8 cellular contexts compared by ENCODE assay signal in genomic region chr16:13919683-13920509, GRCh38. TPM values are rescaled to one million over a fixed set of nuclear protein-coding genes. Genes with fewer than 3 reads are reported as not detected.
DNase-seq lines count a peak whose midpoint lies in the region; ATAC-seq and TF ChIP-seq lines count a peak whose summit lies in the region.

ERCC4 (plus strand) TSS chr16:13920154; CDS start chr16:13920166, 12 bp downstream.

- H3K4me3 ChIP-seq in AG10803 (ENCODE audit: low read length) = peak within 1 kb of the TSS; percentile 94

- in situ Hi-C loops in GM18951 (cut with MboI; ENCODE audit: low sequenced_read_pairs, unreplicated experiment) = loop anchor here (5.0 to 10.0 kb wide), 2 partner anchors 325 to 367 kb away; no protein-coding TSS in a partner anchor

- ATAC-seq in HG03196 (IDR thresholded peaks at IDR 0.05; ENCODE audit: unreplicated experiment) (peak; percentile 97), WTC11 (peak; percentile 99)

- TF ChIP-seq POLR2A in GM18951 (IDR thresholded peaks at IDR 0.05; ENCODE audit: extremely low read depth, insufficient read depth, insufficient read length) = peak; percentile 91

- H3K4me3 Mint-ChIP-seq in WTC11 (peak within 1 kb of the TSS; percentile 98), immature natural killer cell (peak within 1 kb of the TSS; percentile 70 to 92 (median 91))

- DNase-seq in AG10803 (ENCODE audit: low read depth) (peak; percentile 98), NCI-H226 (peak; percentile 97), WTC11 (ENCODE audit: low spot score) (peak; percentile 100), caudate nucleus (lab: John Stamatoyannopoulos, UW) (peak; percentile 51 to 100 (median 98)), immature natural killer cell (peak; percentile 100), smooth muscle cell of the brain vasculature (ENCODE audit: low read depth, low spot score) (peak; percentile 98)

- H3K27ac ChIP-seq in caudate nucleus (ENCODE audit: low read depth, low read length) = peak within 1 kb of the TSS; percentile 82

- CTCF ChIA-PET in WTC11 (lab: Charles Lee) = interaction anchor here (0.6 to 1.9 kb wide), 81 partner anchors 8 to 766 kb away, joined by 3 to 57 read pairs (median 4); partner anchors contain the start of genes MRTFB and PARN

- H3K9me3 Mint-ChIP-seq in WTC11 (no peaks in the 10 kb centered on the region), immature natural killer cell (no peaks in the 10 kb centered on the region)

- H3K27ac Mint-ChIP-seq in WTC11 (peak within 1 kb of the TSS; percentile 76), immature natural killer cell (peak within 1 kb of the TSS; percentile 82 to 91 (median 90))

- H3K36me3 Mint-ChIP-seq in WTC11 (peaks cover 4% of the 10 kb centered on the region; the same call in 1 of the 2 replicates), immature natural killer cell (peaks cover 3% of the 10 kb centered on the region in 3 donors)

- POLR2A ChIA-PET in WTC11 (lab: Charles Lee) = interaction anchor here (1.2 kb wide), 1 partner anchor 16 kb away, joined by 3 read pairs; no protein-coding TSS in a partner anchor

- H3K4me1 Mint-ChIP-seq in WTC11 = peaks cover 17% of the 10 kb centered on the region
- peaks cover 22 to 39% of the 10 kb centered on the region in 2 donors for H3K4me1 Mint-ChIP-seq in immature natural killer cell

- H3K27me3 Mint-ChIP-seq in WTC11 (ENCODE audit: low read depth) (no peaks in the 10 kb centered on the region; the same call in 1 of the 2 replicates), immature natural killer cell (ENCODE audit: low read depth in 3 of 3) (peaks cover 0 to 4% (median 3%) of the 10 kb centered on the region in 3 donors)

- peak; percentile 91 for TF ChIP-seq CTCF in AG10803 (conservative IDR thresholded peaks at IDR 0.05; ENCODE audit: low read length)
- TF ChIP-seq CTCF in WTC11 (IDR thresholded peaks at IDR 0.05) = peak; percentile 85

TF ChIP-seq in WTC11, 78 proteins besides CTCF, POLR2A, EP300 and RAD21 (continues in another document):
- TF ChIP-seq, protein P1, sequence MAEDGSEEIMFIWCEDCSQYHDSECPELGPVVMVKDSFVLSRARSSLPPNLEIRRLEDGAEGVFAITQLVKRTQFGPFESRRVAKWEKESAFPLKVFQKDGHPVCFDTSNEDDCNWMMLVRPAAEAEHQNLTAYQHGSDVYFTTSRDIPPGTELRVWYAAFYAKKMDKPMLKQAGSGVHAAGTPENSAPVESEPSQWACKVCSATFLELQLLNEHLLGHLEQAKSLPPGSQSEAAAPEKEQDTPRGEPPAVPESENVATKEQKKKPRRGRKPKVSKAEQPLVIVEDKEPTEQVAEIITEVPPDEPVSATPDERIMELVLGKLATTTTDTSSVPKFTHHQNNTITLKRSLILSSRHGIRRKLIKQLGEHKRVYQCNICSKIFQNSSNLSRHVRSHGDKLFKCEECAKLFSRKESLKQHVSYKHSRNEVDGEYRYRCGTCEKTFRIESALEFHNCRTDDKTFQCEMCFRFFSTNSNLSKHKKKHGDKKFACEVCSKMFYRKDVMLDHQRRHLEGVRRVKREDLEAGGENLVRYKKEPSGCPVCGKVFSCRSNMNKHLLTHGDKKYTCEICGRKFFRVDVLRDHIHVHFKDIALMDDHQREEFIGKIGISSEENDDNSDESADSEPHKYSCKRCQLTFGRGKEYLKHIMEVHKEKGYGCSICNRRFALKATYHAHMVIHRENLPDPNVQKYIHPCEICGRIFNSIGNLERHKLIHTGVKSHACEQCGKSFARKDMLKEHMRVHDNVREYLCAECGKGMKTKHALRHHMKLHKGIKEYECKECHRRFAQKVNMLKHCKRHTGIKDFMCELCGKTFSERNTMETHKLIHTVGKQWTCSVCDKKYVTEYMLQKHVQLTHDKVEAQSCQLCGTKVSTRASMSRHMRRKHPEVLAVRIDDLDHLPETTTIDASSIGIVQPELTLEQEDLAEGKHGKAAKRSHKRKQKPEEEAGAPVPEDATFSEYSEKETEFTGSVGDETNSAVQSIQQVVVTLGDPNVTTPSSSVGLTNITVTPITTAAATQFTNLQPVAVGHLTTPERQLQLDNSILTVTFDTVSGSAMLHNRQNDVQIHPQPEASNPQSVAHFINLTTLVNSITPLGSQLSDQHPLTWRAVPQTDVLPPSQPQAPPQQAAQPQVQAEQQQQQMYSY (CRISPR knock-in tag; IDR thresholded peaks at IDR 0.05) = no peak
- no peak for TF ChIP-seq ATF1 (CRISPR knock-in tag; IDR thresholded peaks at IDR 0.05)
- TF ChIP-seq OVOL2 (CRISPR knock-in tag; IDR thresholded peaks at IDR 0.05; ENCODE audit: borderline replicate concordance) = no peak
- TF ChIP-seq FOXP1 (CRISPR knock-in tag; IDR thresholded peaks at IDR 0.05; ENCODE audit: borderline replicate concordance) = 0 out of 2 replicates have a peak, but pooled peaks have one; percentile 48
- TF ChIP-seq MAX (CRISPR knock-in tag; IDR thresholded peaks at IDR 0.05) = peak; percentile 76
- TF ChIP-seq TCF7 (CRISPR knock-in tag; IDR thresholded peaks at IDR 0.05; ENCODE audit: low read depth) = no peak
- TF ChIP-seq, protein P2, sequence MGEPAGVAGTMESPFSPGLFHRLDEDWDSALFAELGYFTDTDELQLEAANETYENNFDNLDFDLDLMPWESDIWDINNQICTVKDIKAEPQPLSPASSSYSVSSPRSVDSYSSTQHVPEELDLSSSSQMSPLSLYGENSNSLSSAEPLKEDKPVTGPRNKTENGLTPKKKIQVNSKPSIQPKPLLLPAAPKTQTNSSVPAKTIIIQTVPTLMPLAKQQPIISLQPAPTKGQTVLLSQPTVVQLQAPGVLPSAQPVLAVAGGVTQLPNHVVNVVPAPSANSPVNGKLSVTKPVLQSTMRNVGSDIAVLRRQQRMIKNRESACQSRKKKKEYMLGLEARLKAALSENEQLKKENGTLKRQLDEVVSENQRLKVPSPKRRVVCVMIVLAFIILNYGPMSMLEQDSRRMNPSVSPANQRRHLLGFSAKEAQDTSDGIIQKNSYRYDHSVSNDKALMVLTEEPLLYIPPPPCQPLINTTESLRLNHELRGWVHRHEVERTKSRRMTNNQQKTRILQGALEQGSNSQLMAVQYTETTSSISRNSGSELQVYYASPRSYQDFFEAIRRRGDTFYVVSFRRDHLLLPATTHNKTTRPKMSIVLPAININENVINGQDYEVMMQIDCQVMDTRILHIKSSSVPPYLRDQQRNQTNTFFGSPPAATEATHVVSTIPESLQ (CRISPR knock-in tag; IDR thresholded peaks at IDR 0.05) = no peak
- 0 out of 2 replicates have a peak, but pooled peaks have one; percentile 21 for TF ChIP-seq TEAD1 (CRISPR knock-in tag; IDR thresholded peaks at IDR 0.05)
- TF ChIP-seq ESRRA (CRISPR knock-in tag; IDR thresholded peaks at IDR 0.05; ENCODE audit: borderline replicate concordance) = peak; percentile 37; the same call in 1 of the 2 replicates
- TF ChIP-seq E2F5 (CRISPR knock-in tag; IDR thresholded peaks at IDR 0.05) = no peak
- TF ChIP-seq, protein P3, sequence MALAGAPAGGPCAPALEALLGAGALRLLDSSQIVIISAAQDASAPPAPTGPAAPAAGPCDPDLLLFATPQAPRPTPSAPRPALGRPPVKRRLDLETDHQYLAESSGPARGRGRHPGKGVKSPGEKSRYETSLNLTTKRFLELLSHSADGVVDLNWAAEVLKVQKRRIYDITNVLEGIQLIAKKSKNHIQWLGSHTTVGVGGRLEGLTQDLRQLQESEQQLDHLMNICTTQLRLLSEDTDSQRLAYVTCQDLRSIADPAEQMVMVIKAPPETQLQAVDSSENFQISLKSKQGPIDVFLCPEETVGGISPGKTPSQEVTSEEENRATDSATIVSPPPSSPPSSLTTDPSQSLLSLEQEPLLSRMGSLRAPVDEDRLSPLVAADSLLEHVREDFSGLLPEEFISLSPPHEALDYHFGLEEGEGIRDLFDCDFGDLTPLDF (CRISPR knock-in tag; IDR thresholded peaks at IDR 0.05) = 0 out of 2 replicates have a peak, but pooled peaks have one; percentile 50
- TF ChIP-seq ZNF232 (CRISPR knock-in tag; IDR thresholded peaks at IDR 0.05) = no peak
- 0 out of 2 replicates have a peak, but pooled peaks have one; percentile 55 for TF ChIP-seq ZNF138 (CRISPR knock-in tag; conservative IDR thresholded peaks at IDR 0.05)
- TF ChIP-seq, protein P4, sequence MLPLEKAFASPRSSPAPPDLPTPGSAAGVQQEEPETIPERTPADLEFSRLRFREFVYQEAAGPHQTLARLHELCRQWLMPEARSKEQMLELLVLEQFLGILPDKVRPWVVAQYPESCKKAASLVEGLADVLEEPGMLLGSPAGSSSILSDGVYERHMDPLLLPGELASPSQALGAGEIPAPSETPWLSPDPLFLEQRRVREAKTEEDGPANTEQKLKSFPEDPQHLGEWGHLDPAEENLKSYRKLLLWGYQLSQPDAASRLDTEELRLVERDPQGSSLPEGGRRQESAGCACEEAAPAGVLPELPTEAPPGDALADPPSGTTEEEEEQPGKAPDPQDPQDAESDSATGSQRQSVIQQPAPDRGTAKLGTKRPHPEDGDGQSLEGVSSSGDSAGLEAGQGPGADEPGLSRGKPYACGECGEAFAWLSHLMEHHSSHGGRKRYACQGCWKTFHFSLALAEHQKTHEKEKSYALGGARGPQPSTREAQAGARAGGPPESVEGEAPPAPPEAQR (CRISPR knock-in tag; IDR thresholded peaks at IDR 0.05) = no peak
- no peak for TF ChIP-seq ZMAT4 (CRISPR knock-in tag; IDR thresholded peaks at IDR 0.05)
- TF ChIP-seq MXD4 (CRISPR knock-in tag; IDR thresholded peaks at IDR 0.05; ENCODE audit: borderline replicate concordance) = no peak

RNA-seq across cellular contexts. Expression of gene ERCC4, which starts in this region (rescaled TPM):
- 12.1 to 15.7 TPM (median 13.4 TPM) in 3 replicates for total RNA-seq in WTC11 (2021)
- 10 to 100 TPM; 17.1 to 25.2 (median 21.8) TPM for polyA plus RNA-seq in immature natural killer cell

Comparison
In these comparisons a context has a peak if more than half of its experiments do, and no peak if none do; other contexts are left out.
1. Peak in every context shown above with its lines: DNase-seq, ATAC-seq, H3K4me3 ChIP-seq and H3K27ac ChIP-seq.